16 cellular contexts compared by ENCODE assay signal in genomic region chr7:136509466-136509865, GRCh38.
DNase-seq lines count a peak whose midpoint lies in the region; ATAC-seq and TF ChIP-seq lines count a peak whose summit lies in the region.
"Had no signal": no experiment of that assay in that cellular context is flagged by ENCODE, and none has a peak within 500 bp of the region (broad histone marks: within the 10 kb centered on the region; RNA-seq: fewer than 3 reads in every experiment).

No MANE protein-coding gene starts in this region.

- H4K20me1 ChIP-seq in IMR-90 (ENCODE audit: insufficient read depth, low read length), result no peaks in the 10 kb centered on the region

- peaks cover 9% of the 10 kb centered on the region for H3K9me3 Mint-ChIP-seq in neural crest cell
- H3K9me3 Mint-ChIP-seq in activated T-cell treated with anti-CD3 and anti-CD28 coated beads, Interleukin-2, amount 50 U/mL, for 72 hours, result peaks cover 3 to 8% of the 10 kb centered on the region in 2 donors

- in situ Hi-C loops in G401 (cut with HindIII; ENCODE audit: low sequenced_read_pairs), result no loop called here
- in situ Hi-C loops in IMR-90 (cut with MboI; ENCODE audit: low sequenced_read_pairs), result no loop called here

- no peak overlapping the region for H3K18ac ChIP-seq in IMR-90 (ENCODE audit: low read depth, low read length)

- H4K91ac ChIP-seq in IMR-90 (ENCODE audit: insufficient read depth, low read depth, low read length), result no peak overlapping the region

- no peak for TF ChIP-seq RAD21 in IMR-90 (IDR thresholded peaks at IDR 0.05; ENCODE audit: low read length)

- no peak overlapping the region for H4K8ac ChIP-seq in IMR-90 (ENCODE audit: low read depth in 2 of 2, low read length in 2 of 2)

- no peaks in the 10 kb centered on the region for H3K9me1 ChIP-seq in IMR-90 (ENCODE audit: insufficient read depth, low read length)

- no TSS peak for BruUV-seq in IMR-90 (replicated peaks; lab: Mats Ljungman, UMichigan)

- DNase-seq in G401 (ENCODE audit: low spot score) (peak; percentile 4), IMR-90 (no peak), medulla oblongata (ENCODE audit: extremely low spot score) (peak; percentile 4), neural crest cell (ENCODE audit: low read depth, low spot score) (no peak), ovary (no peak), NAMALWA (ENCODE audit: low spot score) (no peak), foreskin keratinocyte (no peak)
- DNase-seq in activated T-cell treated with anti-CD3 and anti-CD28 coated beads, Interleukin-2, amount 50 U/mL, for 72 hours, result no peak
- DNase-seq: CD8-positive, alpha-beta T cell; COR-L47; DND-41; GF-D8 had no signal

- H3K14ac ChIP-seq in IMR-90 (replicated peaks; ENCODE audit: low read depth, low read length), result no peak overlapping the region

- TF ChIP-seq EP300 in ovary (IDR thresholded peaks at IDR 0.05), result no peak

- no peak overlapping the region for H3K27ac ChIP-seq in IMR-90 (ENCODE audit: insufficient read depth, low read length)
- H3K27ac ChIP-seq in ovary, result no peak overlapping the region
- no peak overlapping the region for H3K27ac ChIP-seq in foreskin keratinocyte
- H3K27ac ChIP-seq: A549, HL-60 had no signal

- no peak overlapping the region for H2AK5ac ChIP-seq in IMR-90 (ENCODE audit: low read depth, low read length)

- H3K9me3 ChIP-seq in IMR-90 (ENCODE audit: control insufficient read depth, insufficient read depth, low read length), result no peaks in the 10 kb centered on the region
- H3K9me3 ChIP-seq in ovary, result peaks cover 0 to 4% of the 10 kb centered on the region in 2 donors
- H3K9me3 ChIP-seq: A549 had no signal

- no peak overlapping the region for H4K5ac ChIP-seq in IMR-90 (ENCODE audit: low read depth, low read length)

- no peak for ATAC-seq in IMR-90 (ENCODE audit: low read depth)
- ATAC-seq in foreskin keratinocyte, result no peak
- ATAC-seq in activated T-cell treated with anti-CD3 and anti-CD28 coated beads, Interleukin-2, amount 50 U/mL, for 72 hours (replicated peaks in 1 of 2), result no peak
- ATAC-seq: A549; CD8-positive, alpha-beta T cell; HCT116 had no signal

- H2AK9ac ChIP-seq in IMR-90 (replicated peaks; ENCODE audit: low read depth, low read length, poor library complexity), result no peak overlapping the region

- TF ChIP-seq POLR2A in IMR-90 (IDR thresholded peaks at IDR 0.05; ENCODE audit: low read depth, low read length) (no peak), ovary (IDR thresholded peaks at IDR 0.05) (no peak)

- dilution Hi-C loops in IMR-90 (cut with HindIII; ENCODE audit: low sequenced_read_pairs, unreplicated experiment), result no loop called here

- H3K36me3 Mint-ChIP-seq in neural crest cell (ENCODE audit: low read depth), result no peaks in the 10 kb centered on the region
- H3K36me3 Mint-ChIP-seq in activated T-cell treated with anti-CD3 and anti-CD28 coated beads, Interleukin-2, amount 50 U/mL, for 72 hours (ENCODE audit: insufficient read depth in 2 of 2), result no peaks in the 10 kb centered on the region
- H3K36me3 Mint-ChIP-seq: CD14-positive monocyte; CD8-positive, alpha-beta T cell had no signal

- peak overlapping the region; percentile 45 for H3K4me3 Mint-ChIP-seq in neural crest cell
- H3K4me3 Mint-ChIP-seq in activated T-cell treated with anti-CD3 and anti-CD28 coated beads, Interleukin-2, amount 50 U/mL, for 72 hours, result no peak overlapping the region
- H3K4me3 Mint-ChIP-seq: CD14-positive monocyte; CD8-positive, alpha-beta T cell had no signal

- no peak overlapping the region for H3K4ac ChIP-seq in IMR-90 (ENCODE audit: low read depth, low read length)

- H3K4me1 Mint-ChIP-seq in neural crest cell, result peaks cover 20% of the 10 kb centered on the region
- H3K4me1 Mint-ChIP-seq in activated T-cell treated with anti-CD3 and anti-CD28 coated beads, Interleukin-2, amount 50 U/mL, for 72 hours (ENCODE audit: low read depth), result no peaks in the 10 kb centered on the region
- H3K4me1 Mint-ChIP-seq: CD14-positive monocyte had no signal

- no peaks in the 10 kb centered on the region for H3K79me1 ChIP-seq in IMR-90 (ENCODE audit: low read depth in 1 of 2, low read length in 2 of 2)

- H3K27me3 ChIP-seq in IMR-90 (ENCODE audit: control insufficient read depth, insufficient read depth, low read length) (no peaks in the 10 kb centered on the region; the same call in 1 of the 2 replicates), ovary (no peaks in the 10 kb centered on the region), foreskin keratinocyte (no peaks in the 10 kb centered on the region)

- no peak overlapping the region for H2BK20ac ChIP-seq in IMR-90 (ENCODE audit: low read depth, low read length)

- H3K4me3 ChIP-seq in IMR-90 (ENCODE audit: insufficient read depth, low read depth, low read length), result no peak overlapping the region
- no peak overlapping the region for H3K4me3 ChIP-seq in ovary
- H3K4me3 ChIP-seq: A549 had no signal

- peak overlapping the region; percentile 94 for H3K27ac Mint-ChIP-seq in neural crest cell (ENCODE audit: unreplicated experiment)
- H3K27ac Mint-ChIP-seq in activated T-cell treated with anti-CD3 and anti-CD28 coated beads, Interleukin-2, amount 50 U/mL, for 72 hours, result no peak overlapping the region
- H3K27ac Mint-ChIP-seq: CD14-positive monocyte; CD8-positive, alpha-beta T cell had no signal

- no peak overlapping the region for H3K23ac ChIP-seq in IMR-90 (ENCODE audit: low read depth, low read length)

- H2BK15ac ChIP-seq in IMR-90 (ENCODE audit: low read depth, low read length), result no peak overlapping the region

- CTCF ChIA-PET in IMR-90 (lab: Yijun Ruan, JAX), result interaction anchor here (0.5 kb wide), 1 partner anchor 838 kb away, joined by 3 read pairs; no protein-coding TSS in a partner anchor

- no peak overlapping the region for H3K56ac ChIP-seq in IMR-90 (ENCODE audit: extremely low read depth, insufficient read depth, low read length)

- WGBS in IMR-90 (ENCODE audit: extremely low coverage in 2 of 2, insufficient read length in 1 of 2), 2 experiments, result 0% methylated on average over 1 of the region's 3 CpGs; no CpG with 5 or more reads in 1 of the 2 experiments
- WGBS in ovary, 3 donors, result 77 to 83% (median 82%) methylated on average over 3 of the region's 3 CpGs

- H2BK5ac ChIP-seq in IMR-90 (ENCODE audit: low read depth, low read length, poor library complexity, severe bottlenecking), result no peak overlapping the region

- TF ChIP-seq CTCF in IMR-90 (conservative IDR thresholded peaks at IDR 0.05; ENCODE audit: low read depth, low read length), result no peak
- no peak for TF ChIP-seq CTCF in neural crest cell (conservative IDR thresholded peaks at IDR 0.05)
- TF ChIP-seq CTCF in ovary (IDR thresholded peaks at IDR 0.05), result no peak
- TF ChIP-seq CTCF in foreskin keratinocyte (conservative IDR thresholded peaks at IDR 0.05), result no peak

- H3K36me3 ChIP-seq in IMR-90 (ENCODE audit: control insufficient read depth, insufficient read depth, low read length) (no peaks in the 10 kb centered on the region), ovary (no peaks in the 10 kb centered on the region)

- H3K4me2 ChIP-seq in IMR-90 (ENCODE audit: low read depth, low read length), result no peak overlapping the region
- H3K4me2 ChIP-seq: A549 had no signal

- H3K27me3 Mint-ChIP-seq in neural crest cell (ENCODE audit: low read depth), result no peaks in the 10 kb centered on the region
- no peaks in the 10 kb centered on the region for H3K27me3 Mint-ChIP-seq in activated T-cell treated with anti-CD3 and anti-CD28 coated beads, Interleukin-2, amount 50 U/mL, for 72 hours (ENCODE audit: low read depth)

- POLR2A ChIA-PET in IMR-90 (lab: Charles Lee; ENCODE audit: unreplicated experiment), result no interaction called here

- H3K4me1 ChIP-seq in IMR-90 (ENCODE audit: control insufficient read depth, insufficient read depth, low read length) (no peaks in the 10 kb centered on the region), ovary (ENCODE audit: insufficient read depth) (no peaks in the 10 kb centered on the region), foreskin keratinocyte (no peaks in the 10 kb centered on the region)
- H3K4me1 ChIP-seq: A549 had no signal

- H2BK120ac ChIP-seq in IMR-90 (ENCODE audit: low read depth, low read length), result no peak overlapping the region

- intact Hi-C loops in IMR-90 (cut with micrococcal nuclease), result no loop called here
- intact Hi-C loops in ovary (cut with DNase I), result no loop called here

- H2AFZ ChIP-seq in IMR-90 (replicated peaks; ENCODE audit: low read length, poor library complexity), result peak overlapping the region; percentile 33

- no peak overlapping the region for H3K9ac ChIP-seq in IMR-90 (ENCODE audit: low read depth, low read length)

TF ChIP-seq in IMR-90, 13 proteins besides CTCF, POLR2A, EP300 and RAD21:
- TF ChIP-seq BHLHE40 (IDR thresholded peaks at IDR 0.05; ENCODE audit: low read depth, low read length) (no peak), NFE2L2 (IDR thresholded peaks at IDR 0.05; ENCODE audit: low read depth, low read length) (no peak), MAFK (IDR thresholded peaks at IDR 0.05; ENCODE audit: low read depth, low read length) (no peak), RCOR1 (IDR thresholded peaks at IDR 0.05; ENCODE audit: insufficient replicate concordance, low read length) (no peak), RFX5 (IDR thresholded peaks at IDR 0.05; ENCODE audit: low read depth, low read length) (no peak)

Comparison
In these comparisons a context has a peak if more than half of its experiments do, and no peak if none do; other contexts are left out.
1. DNase-seq: peak in G401 (single experiment) and medulla oblongata (single experiment); none in IMR-90 (single experiment), neural crest cell (single experiment), ovary (0 of 5), NAMALWA (single experiment), foreskin keratinocyte (0 of 2) and activated T-cell treated with anti-CD3 and anti-CD28 coated beads, Interleukin-2, amount 50 U/mL, for 72 hours (0 of 2).